ENCODE assay signal across 8 cellular contexts in genomic region chr3:72888546-72889309, GRCh38. TPM values are rescaled to one million over a fixed set of nuclear protein-coding genes. Genes with fewer than 3 reads are reported as not detected.
DNase-seq lines count a peak whose midpoint lies in the region; ATAC-seq, FAIRE-seq and TF ChIP-seq lines count a peak whose summit lies in the region.

No MANE protein-coding gene starts in this region.

- H3K36me3 ChIP-seq in heart left ventricle (no peaks in the 10 kb centered on the region), HepG2 (replicated peaks in 1 of 2; ENCODE audit: control insufficient read depth in 1 of 2, insufficient read depth in 2 of 2, low read length in 2 of 2) (no peaks in the 10 kb centered on the region), tibial nerve (no peaks in the 10 kb centered on the region)

- H3K27ac ChIP-seq in heart left ventricle (peak overlapping the region in 11 of 12 donors; percentile 46 to 77 (median 69)), HepG2 (ENCODE audit: extremely low read length, insufficient read depth, low read length) (peak overlapping the region; percentile 50), tibial nerve (peak overlapping the region; percentile 58 to 87 (median 76))

- in situ Hi-C loops in astrocyte of the cerebellum (cut with HindIII; ENCODE audit: low sequenced_read_pairs) (no loop called here), HepG2 (cut with HindIII; ENCODE audit: extremely low pct_ligation_motif_present, low pct_unique_long_range_greater_than_20kb) (no loop called here)

- H3K9me3 ChIP-seq in heart left ventricle: no peaks in the 10 kb centered on the region
- no peaks in the 10 kb centered on the region for H3K9me3 ChIP-seq in HepG2 (ENCODE audit: low read length)
- no peaks in the 10 kb centered on the region for H3K9me3 ChIP-seq in tibial nerve

- TF ChIP-seq CTCF in heart left ventricle (IDR thresholded peaks at IDR 0.05): no peak
- TF ChIP-seq CTCF in astrocyte of the cerebellum (IDR thresholded peaks at IDR 0.05; ENCODE audit: low read depth, low read length, missing control alignments): no peak
- TF ChIP-seq CTCF in HepG2 (CRISPR knock-in tag; IDR thresholded peaks at IDR 0.05): no peak
- no peak for TF ChIP-seq CTCF in tibial nerve (IDR thresholded peaks at IDR 0.05)

- TSS peak; percentile 48 for BruUV-seq in HepG2 (replicated peaks; lab: Mats Ljungman, UMichigan)

- H4K20me1 ChIP-seq in HepG2 (ENCODE audit: insufficient read depth, low read length): no peaks in the 10 kb centered on the region

- no peak for ATAC-seq in heart left ventricle
- no peak for ATAC-seq in left ventricle myocardium superior
- peak; percentile 22 for ATAC-seq in HepG2
- ATAC-seq in GM18520 (IDR thresholded peaks at IDR 0.05; ENCODE audit: unreplicated experiment): no peak

- H2AFZ ChIP-seq in HepG2 (ENCODE audit: low read length): peak overlapping the region; percentile 98

- H3K27me3 ChIP-seq in heart left ventricle (peaks cover 0 to 16% (median 0%) of the 10 kb centered on the region in 9 donors), HepG2 (ENCODE audit: control insufficient read depth in 1 of 2, insufficient read depth in 2 of 2, low read length in 2 of 2) (no peaks in the 10 kb centered on the region; a peak in 1 of 5 replicates), tibial nerve (no peaks in the 10 kb centered on the region)

- FAIRE-seq in HepG2 (lab: Jason Lieb, UNC): peak; percentile 56

- peak overlapping the region; percentile 57 for H3K9ac ChIP-seq in HepG2 (ENCODE audit: insufficient read depth, low read depth, low read length)

- TF ChIP-seq RAD21 in HepG2 (CRISPR knock-in tag; IDR thresholded peaks at IDR 0.05): no peak

- H3K4me3 ChIP-seq in heart left ventricle: peak overlapping the region; percentile 26 to 78 (median 54)
- peak overlapping the region; percentile 70 for H3K4me3 ChIP-seq in astrocyte of the cerebellum (ENCODE audit: low read depth, low read length)
- H3K4me3 ChIP-seq in HepG2 (replicated peaks in 1 of 3; ENCODE audit: insufficient read depth in 1 of 3, low read depth in 2 of 3, low read length in 3 of 3): peak overlapping the region; percentile 70 to 90 (median 75)
- peak overlapping the region; percentile 33 to 62 (median 40) for H3K4me3 ChIP-seq in tibial nerve

- WGBS in heart left ventricle, 4 donors: 8 to 15% (median 10%) methylated on average over 17 to 21 of the region's 21 CpGs
- under 1% methylated on average over 18 of the region's 21 CpGs for WGBS in HepG2 (ENCODE audit: low lambda C conversion rate)
- 9% methylated on average over 21 of the region's 21 CpGs for WGBS in tibial nerve, 2 donors

- peak overlapping the region; percentile 90 for H3K4me2 ChIP-seq in HepG2 (ENCODE audit: low read depth, low read length)

- intact Hi-C loops in heart left ventricle (cut with DNase I) (loop anchor here in 1 of 10 donors (5.0 kb wide), 1 partner anchor 41 kb away; the partner anchor contains the start of gene SHQ1), left ventricle myocardium superior (cut with micrococcal nuclease) (no loop called here), HepG2 (cut with micrococcal nuclease; ENCODE audit: unreplicated experiment) (loop anchor here (5.0 kb wide), 3 partner anchors 41 to 169 kb away; partner anchors contain the start of genes PPP4R2 and SHQ1)

- peaks cover 0 to 49% (median 21%) of the 10 kb centered on the region in 12 donors for H3K4me1 ChIP-seq in heart left ventricle
- peaks cover 67% of the 10 kb centered on the region for H3K4me1 ChIP-seq in HepG2 (ENCODE audit: insufficient read depth, low read length)
- peaks cover 0 to 62% (median 25%) of the 10 kb centered on the region in 4 donors for H3K4me1 ChIP-seq in tibial nerve

- POLR2A ChIA-PET in HepG2 (lab: Yijun Ruan, JAX): interaction anchor here (1.5 kb wide), 1 partner anchor 11 kb away, joined by 3 read pairs; no protein-coding TSS in a partner anchor

- TF ChIP-seq EP300 in HepG2 (IDR thresholded peaks at IDR 0.05; ENCODE audit: low read depth in 2 of 2, low read length in 2 of 2): no peak
- no peak for TF ChIP-seq EP300 in HepG2 (CRISPR knock-in tag; IDR thresholded peaks at IDR 0.05; ENCODE audit: borderline replicate concordance)
- TF ChIP-seq EP300 in tibial nerve (IDR thresholded peaks at IDR 0.05): no peak

- CTCF ChIA-PET in HepG2 (lab: Yijun Ruan, JAX; ENCODE audit: low intra/inter-chr PET ratio, low total read pairs): no interaction called here

- H3K79me2 ChIP-seq in HepG2 (ENCODE audit: insufficient read depth, low read length): peaks cover 2% of the 10 kb centered on the region

- DNase-seq in heart left ventricle (peak in 2 of 5 donors; percentile 25 to 47), left ventricle myocardium superior (no peak), astrocyte of the cerebellum (ENCODE audit: low read depth) (no peak), HepG2 (ENCODE audit: low spot score) (peak; percentile 51), tibial nerve (ENCODE audit: low spot score in 2 of 2) (no peak), SHP77 treated with DMSO at 0.1 percent for 48 hours (lab: John Stamatoyannopoulos, UW) (no peak), NCI-H1436 treated with DMSO at 0.1 percent for 48 hours (lab: John Stamatoyannopoulos, UW) (no peak)

- TF ChIP-seq POLR2A in heart left ventricle (IDR thresholded peaks at IDR 0.05) (no peak), HepG2 (IDR thresholded peaks at IDR 0.05; ENCODE audit: insufficient read depth in 1 of 2, low read depth in 2 of 2, low read length in 2 of 2) (no peak), tibial nerve (IDR thresholded peaks at IDR 0.05) (no peak)

TF ChIP-seq in HepG2, 621 proteins besides CTCF, POLR2A, EP300 and RAD21 (continues in another document):
- TF ChIP-seq MED1 (CRISPR knock-in tag; IDR thresholded peaks at IDR 0.05) (0 out of 2 replicates have a peak, but pooled peaks have one; percentile 23), HNRNPUL1 (IDR thresholded peaks at IDR 0.05; ENCODE audit: low read depth, low read length) (no peak), KAT8 (CRISPR knock-in tag; IDR thresholded peaks at IDR 0.05) (peak; percentile 23; the same call in 1 of the 2 replicates), ZSCAN20 (CRISPR knock-in tag; IDR thresholded peaks at IDR 0.05; ENCODE audit: borderline replicate concordance) (0 out of 2 replicates have a peak, but pooled peaks have one; percentile 62), GZF1 (CRISPR knock-in tag; IDR thresholded peaks at IDR 0.05) (peak; percentile 88)

RNA-seq across cellular contexts. Expression of gene GXYLT2, which starts 0.9 kb away (rescaled TPM):
- total RNA-seq in heart left ventricle (10 to 100 TPM; 12.7 to 35.2 (median 17.7) TPM), left ventricle myocardium superior (7.3 TPM), HepG2 (2016; rRNA removed; fragmentation: Illumina TruSeq; extraction: Trizol) (6.9 and 7.4 TPM in 2 replicates), tibial nerve (10 to 100 TPM; 16.7 to 33.6 (median 22.0) TPM)
- polyA plus RNA-seq in heart left ventricle (1 to 10 TPM; 3.4 to 5.1 TPM), HepG2 (2011; rRNA removed) (2.7 and 4.3 TPM in 2 replicates)
- total RNA-seq in HepG2 (2016; cell fraction: cytosol; rRNA removed; fragmentation: Illumina TruSeq; extraction: Trizol; ENCODE audit: low read depth): 8.1 and 8.6 TPM in 2 replicates
- total RNA-seq in HepG2 (2016; cell fraction: insoluble cytoplasmic fraction; rRNA removed; fragmentation: Illumina TruSeq; extraction: Trizol): 6.5 and 7.3 TPM in 2 replicates
- 14.3 and 16.8 TPM in 2 replicates for total RNA-seq in HepG2 (2016; cell fraction: membrane; rRNA removed; fragmentation: Illumina TruSeq; extraction: Trizol)
- 4.1 and 6.0 TPM in 2 replicates for total RNA-seq in HepG2 (2016; cell fraction: nucleus; rRNA removed; fragmentation: Illumina TruSeq; extraction: Trizol)
- polyA plus RNA-seq in HepG2 (2011; cell fraction: cytosol; rRNA removed): 2.1 and 2.2 TPM in 2 replicates
- 1.1 and 1.5 TPM in 2 replicates for polyA plus RNA-seq in HepG2 (2011; cell fraction: nucleus; rRNA removed)
- polyA plus RNA-seq in HepG2 (2012): 1.4 and 2.4 TPM in 2 replicates
- polyA plus RNA-seq in HepG2 (2016; cell fraction: cytosol; fragmentation: Illumina TruSeq; extraction: Trizol; ENCODE audit: low read depth): 10.4 and 11.5 TPM in 2 replicates
- 3.8 and 6.1 TPM in 2 replicates for polyA plus RNA-seq in HepG2 (2016; cell fraction: insoluble cytoplasmic fraction; fragmentation: Illumina TruSeq; extraction: Trizol; ENCODE audit: low read depth)
- 12.1 and 13.9 TPM in 2 replicates for polyA plus RNA-seq in HepG2 (2016; cell fraction: membrane; fragmentation: Illumina TruSeq; extraction: Trizol; ENCODE audit: low read depth)
- polyA plus RNA-seq in HepG2 (2016; cell fraction: nucleus; fragmentation: Illumina TruSeq; extraction: Trizol; ENCODE audit: insufficient read depth, low read depth): 4.0 and 5.5 TPM in 2 replicates
- 2.4 and 7.9 TPM in 2 replicates for polyA minus RNA-seq in HepG2 (2011; rRNA and poly(A)+ RNA removed; ENCODE audit: low replicate concordance)
- 7.3 and 9.8 TPM in 2 replicates for polyA minus RNA-seq in HepG2 (2011; cell fraction: cytosol; rRNA and poly(A)+ RNA removed)
- 4.1 and 5.3 TPM in 2 replicates for polyA minus RNA-seq in HepG2 (2011; cell fraction: nucleus; rRNA and poly(A)+ RNA removed)

RNA-seq across cellular contexts. Expression of gene SHQ1, which starts 40.5 kb away (rescaled TPM):
- 10 to 100 TPM; 13.6 to 26.0 (median 19.9) TPM for total RNA-seq in heart left ventricle
- polyA plus RNA-seq in heart left ventricle: 10 to 100 TPM in 1 of 2 donors, 1 to 10 TPM in 1; 7.2 to 24.9 TPM
- total RNA-seq in left ventricle myocardium superior: 17.0 TPM
- total RNA-seq in HepG2 (2016; rRNA removed; fragmentation: Illumina TruSeq; extraction: Trizol): 20.3 and 25.6 TPM in 2 replicates
- 9.3 and 13.0 TPM in 2 replicates for total RNA-seq in HepG2 (2016; cell fraction: cytosol; rRNA removed; fragmentation: Illumina TruSeq; extraction: Trizol; ENCODE audit: low read depth)
- total RNA-seq in HepG2 (2016; cell fraction: insoluble cytoplasmic fraction; rRNA removed; fragmentation: Illumina TruSeq; extraction: Trizol): 17.7 and 24.7 TPM in 2 replicates
- total RNA-seq in HepG2 (2016; cell fraction: membrane; rRNA removed; fragmentation: Illumina TruSeq; extraction: Trizol): 6.5 and 7.1 TPM in 2 replicates
- total RNA-seq in HepG2 (2016; cell fraction: nucleus; rRNA removed; fragmentation: Illumina TruSeq; extraction: Trizol): 20.6 and 22.1 TPM in 2 replicates
- 5.0 and 5.5 TPM in 2 replicates for polyA plus RNA-seq in HepG2 (2011; rRNA removed)
- 3.1 and 4.6 TPM in 2 replicates for polyA plus RNA-seq in HepG2 (2011; cell fraction: cytosol; rRNA removed)
- polyA plus RNA-seq in HepG2 (2011; cell fraction: nucleus; rRNA removed): 3.0 and 3.3 TPM in 2 replicates
- 5.9 and 6.0 TPM in 2 replicates for polyA plus RNA-seq in HepG2 (2012)
- polyA plus RNA-seq in HepG2 (2016; cell fraction: cytosol; fragmentation: Illumina TruSeq; extraction: Trizol; ENCODE audit: low read depth): 0.74 and 0.79 TPM in 2 replicates
- polyA plus RNA-seq in HepG2 (2016; cell fraction: insoluble cytoplasmic fraction; fragmentation: Illumina TruSeq; extraction: Trizol; ENCODE audit: low read depth): 18.7 and 19.3 TPM in 2 replicates
- polyA plus RNA-seq in HepG2 (2016; cell fraction: membrane; fragmentation: Illumina TruSeq; extraction: Trizol; ENCODE audit: low read depth): 2.2 and 2.4 TPM in 2 replicates
- polyA plus RNA-seq in HepG2 (2016; cell fraction: nucleus; fragmentation: Illumina TruSeq; extraction: Trizol; ENCODE audit: insufficient read depth, low read depth): 8.3 and 9.9 TPM in 2 replicates
- polyA minus RNA-seq in HepG2 (2011; rRNA and poly(A)+ RNA removed; ENCODE audit: low replicate concordance): 6.6 and 12.3 TPM in 2 replicates
- 3.9 and 5.8 TPM in 2 replicates for polyA minus RNA-seq in HepG2 (2011; cell fraction: cytosol; rRNA and poly(A)+ RNA removed)
- polyA minus RNA-seq in HepG2 (2011; cell fraction: nucleus; rRNA and poly(A)+ RNA removed): 22.3 and 26.3 TPM in 2 replicates
- total RNA-seq in tibial nerve: 10 to 100 TPM; 10.0 to 25.3 (median 19.5) TPM
